In genomic region chr21:36060159-36060921, GRCh38 we compare ENCODE assay signal across 8 cellular contexts. TPM values are rescaled to one million over a fixed set of nuclear protein-coding genes. Genes with fewer than 3 reads are reported as not detected.
DNase-seq lines count a peak whose midpoint lies in the region; ATAC-seq and TF ChIP-seq lines count a peak whose summit lies in the region.

A gene with protein sequence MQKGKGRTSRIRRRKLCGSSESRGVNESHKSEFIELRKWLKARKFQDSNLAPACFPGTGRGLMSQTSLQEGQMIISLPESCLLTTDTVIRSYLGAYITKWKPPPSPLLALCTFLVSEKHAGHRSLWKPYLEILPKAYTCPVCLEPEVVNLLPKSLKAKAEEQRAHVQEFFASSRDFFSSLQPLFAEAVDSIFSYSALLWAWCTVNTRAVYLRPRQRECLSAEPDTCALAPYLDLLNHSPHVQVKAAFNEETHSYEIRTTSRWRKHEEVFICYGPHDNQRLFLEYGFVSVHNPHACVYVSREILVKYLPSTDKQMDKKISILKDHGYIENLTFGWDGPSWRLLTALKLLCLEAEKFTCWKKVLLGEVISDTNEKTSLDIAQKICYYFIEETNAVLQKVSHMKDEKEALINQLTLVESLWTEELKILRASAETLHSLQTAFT (minus strand): TSS chr21:36060526. CDS start chr21:36058888, 1,638 bp downstream.

- H3K27me3 ChIP-seq in DOHH2 (ENCODE audit: control insufficient read depth, low read length) (no peaks in the 10 kb centered on the region), GM23338 (ENCODE audit: insufficient read depth) (no peaks in the 10 kb centered on the region)

- intact Hi-C loops in natural killer cell (cut with micrococcal nuclease) = loop anchor here (1.0 kb wide), 2 partner anchors 9 to 52 kb away; no protein-coding TSS in a partner anchor

- DNase-seq in GM23338 (ENCODE audit: low spot score) = peak; percentile 95
- DNase-seq in LHCN-M2 (ENCODE audit: low read depth) = peak; percentile 94
- DNase-seq in RPMI8226 = peak; percentile 92
- DNase-seq in activated T-helper 1 cell treated with anti-CD3 and anti-CD28 coated beads, Interleukin-2, amount 50 U/mL, for 16 hours (ENCODE audit: low read depth in 1 of 2, low spot score in 1 of 2) = peak; percentile 88 to 92
- DNase-seq in fibroblast of mammary gland (ENCODE audit: low read depth) = peak; percentile 94
- peak; percentile 91 for DNase-seq in natural killer cell
- peak; percentile 93 for DNase-seq in stimulated activated naive CD4-positive, alpha-beta T cell treated with Interleukin-2 at 50 U/mL for 16 hours (lab: John Stamatoyannopoulos, UW)

- H2AFZ ChIP-seq in GM23338 = peak within 1 kb of the TSS; percentile 39; the same call in 1 of the 2 replicates

- peaks cover 8% of the 10 kb centered on the region for H3K27me3 Mint-ChIP-seq in GM23338 (ENCODE audit: insufficient read depth, low read depth, poor library complexity)
- peaks cover 0 to 4% of the 10 kb centered on the region in 2 donors for H3K27me3 Mint-ChIP-seq in natural killer cell (ENCODE audit: low read depth in 2 of 2)

- H3K4me3 ChIP-seq in DOHH2 (ENCODE audit: low read length) (peak within 1 kb of the TSS; percentile 93), GM23338 (peak within 1 kb of the TSS; percentile 95), fibroblast of mammary gland (ENCODE audit: control insufficient read depth, low read depth, low read length) (peak within 1 kb of the TSS; percentile 94)

- H3K4me1 Mint-ChIP-seq in GM23338 (peaks cover 26% of the 10 kb centered on the region), natural killer cell (peaks cover 9 to 24% of the 10 kb centered on the region in 2 donors)

- H3K4me2 ChIP-seq in DOHH2 (ENCODE audit: low read length) = peak within 1 kb of the TSS; percentile 75
- H3K4me2 ChIP-seq in GM23338 = peak within 1 kb of the TSS; percentile 80

- H3K9me3 Mint-ChIP-seq in GM23338 (no peaks in the 10 kb centered on the region; the same call in 2 of the 3 replicates), natural killer cell (no peaks in the 10 kb centered on the region)

- H3K36me3 ChIP-seq in DOHH2 (ENCODE audit: control insufficient read depth, low read length) = peaks cover 36% of the 10 kb centered on the region
- peaks cover 35% of the 10 kb centered on the region for H3K36me3 ChIP-seq in GM23338 (ENCODE audit: insufficient read depth)

- ATAC-seq in GM23338 (peak; percentile 86), natural killer cell (peak; percentile 85 to 92 (median 87))

- TF ChIP-seq CTCF in DOHH2 (IDR thresholded peaks at IDR 0.05; ENCODE audit: low read depth, low read length, poor library complexity, severe bottlenecking) = no peak
- no peak for TF ChIP-seq CTCF in GM23338 (conservative IDR thresholded peaks at IDR 0.05; ENCODE audit: low read depth in 2 of 2)
- no peak for TF ChIP-seq CTCF in fibroblast of mammary gland (conservative IDR thresholded peaks at IDR 0.05; ENCODE audit: control insufficient read depth, insufficient read depth, low read depth, low read length)
- no peak for TF ChIP-seq CTCF in natural killer cell (IDR thresholded peaks at IDR 0.05)

- H3F3A ChIP-seq in DOHH2 (ENCODE audit: control insufficient read depth, insufficient read depth) (peaks cover 3% of the 10 kb centered on the region; the same call in 1 of the 2 replicates), GM23338 (replicated peaks; ENCODE audit: low read depth) (peaks cover 15% of the 10 kb centered on the region)

- H3K4me3 Mint-ChIP-seq in GM23338 = peak within 1 kb of the TSS; percentile 92
- peak within 1 kb of the TSS; percentile 96 for H3K4me3 Mint-ChIP-seq in natural killer cell

- H3K9me2 ChIP-seq in DOHH2 (replicated peaks; ENCODE audit: control insufficient read depth, low read length) (no peaks in the 10 kb centered on the region), GM23338 (ENCODE audit: insufficient read depth) (no peaks in the 10 kb centered on the region)

- H3K79me2 ChIP-seq in DOHH2 (ENCODE audit: control insufficient read depth, low read length) (peaks cover 23% of the 10 kb centered on the region), GM23338 (replicated peaks; ENCODE audit: insufficient read depth) (peaks cover 44% of the 10 kb centered on the region)

- H4K20me1 ChIP-seq in DOHH2 (ENCODE audit: control insufficient read depth, insufficient read depth, low read depth, low read length) (no peaks in the 10 kb centered on the region), GM23338 (replicated peaks; ENCODE audit: insufficient read depth) (0 out of 2 replicates have a peak, but pooled peaks cover 5% of the 10 kb centered on the region)

- no peaks in the 10 kb centered on the region for H3K9me3 ChIP-seq in DOHH2 (ENCODE audit: control insufficient read depth, insufficient read depth, low read length)

- H3K27ac Mint-ChIP-seq in GM23338 (peak within 1 kb of the TSS; percentile 97), natural killer cell (peak within 1 kb of the TSS; percentile 93 to 94)

- H3K27ac ChIP-seq in DOHH2 (ENCODE audit: low read depth, low read length) = peak within 1 kb of the TSS; percentile 78
- H3K27ac ChIP-seq in GM23338 (ENCODE audit: low read depth) = peak within 1 kb of the TSS; percentile 93

- H3K36me3 Mint-ChIP-seq in GM23338 (ENCODE audit: low read depth) (peaks cover 35% of the 10 kb centered on the region), natural killer cell (no peaks in the 10 kb centered on the region)

- peaks cover 20% of the 10 kb centered on the region for H3K4me1 ChIP-seq in DOHH2 (ENCODE audit: control insufficient read depth, low read length)
- peaks cover 24% of the 10 kb centered on the region for H3K4me1 ChIP-seq in GM23338 (ENCODE audit: insufficient read depth)

TF ChIP-seq in GM23338, 12 proteins besides CTCF, POLR2A, EP300 and RAD21:
- TF ChIP-seq ZNF331 (CRISPR knock-in tag; IDR thresholded peaks at IDR 0.05; ENCODE audit: low read depth) (0 out of 2 replicates have a peak, but pooled peaks have one; percentile 32), POLR2AphosphoS5 (IDR thresholded peaks at IDR 0.05; ENCODE audit: low read depth) (peak; percentile 78)
- TF ChIP-seq, protein P1, sequence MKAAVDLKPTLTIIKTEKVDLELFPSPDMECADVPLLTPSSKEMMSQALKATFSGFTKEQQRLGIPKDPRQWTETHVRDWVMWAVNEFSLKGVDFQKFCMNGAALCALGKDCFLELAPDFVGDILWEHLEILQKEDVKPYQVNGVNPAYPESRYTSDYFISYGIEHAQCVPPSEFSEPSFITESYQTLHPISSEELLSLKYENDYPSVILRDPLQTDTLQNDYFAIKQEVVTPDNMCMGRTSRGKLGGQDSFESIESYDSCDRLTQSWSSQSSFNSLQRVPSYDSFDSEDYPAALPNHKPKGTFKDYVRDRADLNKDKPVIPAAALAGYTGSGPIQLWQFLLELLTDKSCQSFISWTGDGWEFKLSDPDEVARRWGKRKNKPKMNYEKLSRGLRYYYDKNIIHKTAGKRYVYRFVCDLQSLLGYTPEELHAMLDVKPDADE (IDR thresholded peaks at IDR 0.05) = no peak

RNA-seq across cellular contexts. Expression of the gene that starts here (rescaled TPM):
- total RNA-seq in GM23338 (2014; rRNA removed; shearing (Covaris generic)) = 33.8 and 45.1 TPM in 2 replicates
- 32.5 and 33.1 TPM in 2 replicates for polyA plus RNA-seq in GM23338 (2016; fragmentation: Nextera tagmentation; extraction: Ambion mirVana)
- 10.6 and 14.9 TPM in 2 replicates for total RNA-seq in LHCN-M2 (2014; rRNA removed)
- polyA plus RNA-seq in LHCN-M2 (2012) = 6.1 TPM
- total RNA-seq in natural killer cell = 10 to 100 TPM; 19.1 to 29.3 (median 22.5) TPM

Comparison
In these comparisons a context has a peak if more than half of its experiments do, and no peak if none do; other contexts are left out.
1. Peak in every context shown above with its lines: DNase-seq, ATAC-seq, H3K4me3 ChIP-seq and H3K27ac ChIP-seq.